8 cellular contexts compared by ENCODE assay signal in genomic region chr12:122500685-122501488, GRCh38.
A peak's percentile ranks its signal among the peaks of the same experiment; 100 is the strongest.
DNase-seq lines count a peak whose midpoint lies in the region; ATAC-seq and FAIRE-seq lines count a peak whose summit lies in the region.

TSS of gene ZCCHC8 (minus strand) at chr12:122500932. CDS start at chr12:122500840, 92 bp downstream.

- peak within 1 kb of the TSS; percentile 99 for H3K9ac ChIP-seq in BLaER1

- no peaks in the 10 kb centered on the region for H3K27me3 ChIP-seq in BLaER1

- peaks cover 46% of the 10 kb centered on the region for H3K36me3 ChIP-seq in BLaER1

- peak within 1 kb of the TSS; percentile 98 for H3K4me3 ChIP-seq in BLaER1

- H3K9me3 ChIP-seq in BLaER1 = no peaks in the 10 kb centered on the region

- peak; percentile 98 for FAIRE-seq in GM19239 (lab: Jason Lieb, UNC)

- H4K20me1 ChIP-seq in BLaER1 = peaks cover 32% of the 10 kb centered on the region

- peak within 1 kb of the TSS; percentile 97 for H3K27ac ChIP-seq in BLaER1
- peak within 1 kb of the TSS; percentile 93 for H3K27ac ChIP-seq in cingulate gyrus (ENCODE audit: low read depth, low read length)

- ATAC-seq in HG03457 (IDR thresholded peaks at IDR 0.05; ENCODE audit: unreplicated experiment) = peak; percentile 84

- peak within 1 kb of the TSS; percentile 86 for H3K4me2 ChIP-seq in BLaER1

- DNase-seq in GM19239 (ENCODE audit: insufficient read length, low spot score) (peak; percentile 88), NCI-H524 treated with DMSO at 0.1 percent for 48 hours (lab: John Stamatoyannopoulos, UW) (peak; percentile 98), kidney tubule cell (ENCODE audit: low spot score) (peak; percentile 99)
- DNase-seq in activated CD4-positive, alpha-beta T cell treated with anti-CD3 and anti-CD28 coated beads for 4 hours = peak; percentile 96
- DNase-seq in stimulated activated CD4-positive, alpha-beta T cell treated with anti-CD3 and anti-CD28 coated beads, Interleukin-1b, Interleukin-23, amount 100 ng/mL, for 24 hours (ENCODE audit: low read depth in 4 of 4, low spot score in 1 of 4) = peak; percentile 85 to 95 (median 90)

- peaks cover 49% of the 10 kb centered on the region for H3K4me1 ChIP-seq in BLaER1

Comparison
In these comparisons a context has a peak if more than half of its experiments do, and no peak if none do; other contexts are left out.
1. Peak in every context shown above with its lines: DNase-seq, ATAC-seq, H3K4me3 ChIP-seq and H3K27ac ChIP-seq.